Comparison of ENCODE assay signal across 10 cellular contexts in the genomic region with DNA sequence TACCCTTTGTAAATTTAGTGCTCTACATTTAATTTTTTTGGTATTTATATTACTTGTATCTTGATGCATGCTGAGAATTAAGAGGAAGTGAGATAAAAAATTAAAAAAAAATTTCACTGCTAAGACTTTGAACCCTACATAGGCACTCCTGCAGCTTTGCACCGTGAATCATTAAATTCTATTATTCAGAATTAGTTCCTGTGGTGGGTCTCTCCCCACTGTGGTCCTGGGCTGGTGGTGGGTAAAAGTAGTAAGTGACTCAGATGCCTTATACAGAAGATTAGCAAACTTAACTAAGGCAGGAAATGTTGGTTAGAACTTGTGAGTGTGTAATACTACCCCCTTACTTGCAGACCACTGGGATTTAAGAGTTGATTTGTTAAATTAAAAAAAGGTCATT.
DNase-seq lines count a peak whose midpoint lies in the region; ATAC-seq and TF ChIP-seq lines count a peak whose summit lies in the region.
"Had no signal": no experiment of that assay in that cellular context is flagged by ENCODE, and none has a peak within 500 bp of the region (broad histone marks: within the 10 kb centered on the region; RNA-seq: fewer than 3 reads in every experiment).

No MANE protein-coding gene starts in this region.

- no peak overlapping the region for H3K4me3 Mint-ChIP-seq in T-cell

- peak overlapping the region; percentile 90 for H3K27ac ChIP-seq in A673 (ENCODE audit: low read depth, low read length, poor library complexity, severe bottlenecking)

- H3K4me3 ChIP-seq in A673 (ENCODE audit: low read depth, low read length, poor library complexity, severe bottlenecking): no peak overlapping the region

- CTCF ChIA-PET in A673 (lab: Charles Lee): no interaction called here
- CTCF ChIA-PET in T-cell (lab: Charles Lee): no interaction called here

- intact Hi-C loops in A673 (cut with micrococcal nuclease; ENCODE audit: unreplicated experiment): no loop called here
- intact Hi-C loops in left colon (cut with DNase I, micrococcal nuclease): no loop called here
- intact Hi-C loops in sciatic nerve (cut with DNase I): loop anchor here (10.0 kb wide), 1 partner anchor 193 kb away; no protein-coding TSS in a partner anchor

- peaks cover 65% of the 10 kb centered on the region for H3K4me1 ChIP-seq in A673 (ENCODE audit: insufficient read depth, low read length, poor library complexity, severe bottlenecking)

- no peaks in the 10 kb centered on the region for H3K9me3 Mint-ChIP-seq in T-cell

- no peaks in the 10 kb centered on the region for H3K27me3 ChIP-seq in A673 (replicated peaks; ENCODE audit: insufficient read depth, low read depth, low read length, poor library complexity)

- POLR2A ChIA-PET in A673 (lab: Charles Lee; ENCODE audit: low non-redundant PET) (no interaction called here), T-cell (lab: Charles Lee) (no interaction called here)

- H3K36me3 Mint-ChIP-seq in T-cell: peaks cover 36% of the 10 kb centered on the region

- peak in 3 of 4 experiments; percentile 48 to 74 (median 67) for ATAC-seq in T-cell (replicated peaks in 1 of 4)
- ATAC-seq in left colon: peak; percentile 71
- ATAC-seq in sciatic nerve: no peak
- ATAC-seq in GM19023 (IDR thresholded peaks at IDR 0.05; ENCODE audit: unreplicated experiment): no peak
- no peak for ATAC-seq in HG03039 (IDR thresholded peaks at IDR 0.05; ENCODE audit: unreplicated experiment)
- ATAC-seq: Panc1 had no signal

- peaks cover 9 to 41% (median 33%) of the 10 kb centered on the region in 3 donors for H3K4me1 Mint-ChIP-seq in T-cell

- H3K27ac Mint-ChIP-seq in T-cell: peak overlapping the region; percentile 70 to 75

- TF ChIP-seq CTCF in A673 (conservative IDR thresholded peaks at IDR 0.05; ENCODE audit: low read depth, low read length): no peak

- H3K36me3 ChIP-seq in A673 (ENCODE audit: insufficient read depth, low read length, poor library complexity, severe bottlenecking): peaks cover 27% of the 10 kb centered on the region

- DNase-seq in A673 (ENCODE audit: low spot score) (peak; percentile 83), HCEC 1CT (peak; percentile 71), T-cell (peak in 10 of 34 experiments; percentile 1 to 32 (median 14)), left colon (no peak), sciatic nerve (ENCODE audit: low spot score) (no peak), NCI-H1930 (lab: John Stamatoyannopoulos, UW) (no peak)
- DNase-seq: foreskin melanocyte had no signal

- no peaks in the 10 kb centered on the region for H3K9me3 ChIP-seq in A673 (ENCODE audit: low read depth, low read length, poor library complexity, severe bottlenecking)

- no TSS peak for BruUV-seq in A673 (replicated peaks; lab: Mats Ljungman, UMichigan)

- no peaks in the 10 kb centered on the region for H3K27me3 Mint-ChIP-seq in T-cell

Comparison
In these comparisons a context has a peak if more than half of its experiments do, and no peak if none do; other contexts are left out.
1. DNase-seq: peak in A673 (single experiment) and HCEC 1CT (single experiment); none in left colon (0 of 2), sciatic nerve (single experiment) and NCI-H1930 (0 of 2).
2. ATAC-seq: peak in T-cell (3 of 4) and left colon (single experiment); none in sciatic nerve (single experiment), GM19023 (single experiment) and HG03039 (single experiment).